Comparison of ENCODE assay signal across 1 cellular context in the genomic region with DNA sequence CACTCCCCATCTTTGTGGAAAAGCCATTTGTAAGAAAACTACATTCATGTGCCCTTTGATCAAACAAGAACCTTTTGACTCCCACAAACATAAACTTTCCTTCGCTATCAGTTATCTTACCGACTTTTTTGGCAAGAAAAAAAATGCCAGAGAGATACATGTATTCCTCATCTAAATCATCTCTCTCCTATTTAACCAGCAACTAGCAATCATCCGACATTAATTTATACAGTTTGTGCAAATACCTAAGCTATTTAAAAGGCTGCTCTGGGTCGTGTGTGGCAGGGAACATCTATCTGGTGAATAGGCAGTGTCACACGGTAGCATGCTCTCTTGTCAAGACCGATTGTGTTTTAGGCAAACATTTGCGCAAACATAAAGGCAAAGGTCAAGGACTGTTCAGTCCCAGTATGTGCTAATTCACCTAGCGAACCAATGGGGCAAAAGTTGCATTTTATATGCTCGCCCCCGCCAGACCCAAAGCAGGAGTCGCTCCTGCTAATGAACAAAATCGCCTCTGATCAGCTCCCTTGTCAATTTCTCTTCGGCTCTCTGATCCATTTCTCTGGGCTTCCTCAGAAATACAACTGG.
TF ChIP-seq lines count a peak whose summit lies in the region.

No MANE protein-coding gene starts in this region.

TF ChIP-seq in HepG2, 621 proteins besides CTCF, POLR2A, EP300 and RAD21 (continued from another document and continues in another):
- TF ChIP-seq ARID4A (CRISPR knock-in tag; IDR thresholded peaks at IDR 0.05; ENCODE audit: borderline replicate concordance) = no peak; the same call in 1 of the 2 replicates
- no peak for TF ChIP-seq ZNF749 (CRISPR knock-in tag; IDR thresholded peaks at IDR 0.05; ENCODE audit: borderline replicate concordance)
- no peak for TF ChIP-seq NFKBIZ (CRISPR knock-in tag; IDR thresholded peaks at IDR 0.05)
- no peak for TF ChIP-seq NBN (conservative IDR thresholded peaks at IDR 0.05)
- TF ChIP-seq MAF1 (CRISPR knock-in tag; IDR thresholded peaks at IDR 0.05; ENCODE audit: borderline replicate concordance) = no peak
- TF ChIP-seq, protein P1, sequence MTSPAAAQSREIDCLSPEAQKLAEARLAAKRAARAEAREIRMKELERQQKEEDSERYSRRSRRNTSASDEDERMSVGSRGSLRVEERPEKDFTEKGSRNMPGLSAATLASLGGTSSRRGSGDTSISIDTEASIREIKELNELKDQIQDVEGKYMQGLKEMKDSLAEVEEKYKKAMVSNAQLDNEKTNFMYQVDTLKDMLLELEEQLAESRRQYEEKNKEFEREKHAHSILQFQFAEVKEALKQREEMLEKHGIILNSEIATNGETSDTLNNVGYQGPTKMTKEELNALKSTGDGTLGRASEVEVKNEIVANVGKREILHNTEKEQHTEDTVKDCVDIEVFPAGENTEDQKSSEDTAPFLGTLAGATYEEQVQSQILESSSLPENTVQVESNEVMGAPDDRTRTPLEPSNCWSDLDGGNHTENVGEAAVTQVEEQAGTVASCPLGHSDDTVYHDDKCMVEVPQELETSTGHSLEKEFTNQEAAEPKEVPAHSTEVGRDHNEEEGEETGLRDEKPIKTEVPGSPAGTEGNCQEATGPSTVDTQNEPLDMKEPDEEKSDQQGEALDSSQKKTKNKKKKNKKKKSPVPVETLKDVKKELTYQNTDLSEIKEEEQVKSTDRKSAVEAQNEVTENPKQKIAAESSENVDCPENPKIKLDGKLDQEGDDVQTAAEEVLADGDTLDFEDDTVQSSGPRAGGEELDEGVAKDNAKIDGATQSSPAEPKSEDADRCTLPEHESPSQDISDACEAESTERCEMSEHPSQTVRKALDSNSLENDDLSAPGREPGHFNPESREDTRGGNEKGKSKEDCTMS (CRISPR knock-in tag; conservative IDR thresholded peaks at IDR 0.05) = no peak
- peak; percentile 79 for TF ChIP-seq TARDBP (CRISPR knock-in tag; IDR thresholded peaks at IDR 0.05)
- TF ChIP-seq ZNF10 (CRISPR knock-in tag; IDR thresholded peaks at IDR 0.05; ENCODE audit: borderline replicate concordance, low read depth) = no peak
- no peak for TF ChIP-seq ZSCAN21 (CRISPR knock-in tag; IDR thresholded peaks at IDR 0.05; ENCODE audit: borderline replicate concordance)
- no peak for TF ChIP-seq ZNF354B (CRISPR knock-in tag; IDR thresholded peaks at IDR 0.05)
- TF ChIP-seq, protein P2, sequence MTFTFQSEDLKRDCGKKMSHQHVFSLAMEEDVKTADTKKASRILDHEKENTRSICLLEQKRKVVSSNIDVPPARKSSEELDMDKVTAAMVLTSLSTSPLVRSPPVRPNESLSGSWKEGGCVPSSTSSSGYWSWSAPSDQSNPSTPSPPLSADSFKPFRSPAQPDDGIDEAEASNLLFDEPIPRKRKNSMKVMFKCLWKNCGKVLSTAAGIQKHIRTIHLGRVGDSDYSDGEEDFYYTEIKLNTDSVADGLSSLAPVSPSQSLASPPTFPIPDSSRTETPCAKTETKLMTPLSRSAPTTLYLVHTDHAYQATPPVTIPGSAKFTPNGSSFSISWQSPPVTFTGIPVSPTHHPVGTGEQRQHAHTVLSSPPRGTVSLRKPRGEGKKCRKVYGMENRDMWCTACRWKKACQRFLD (CRISPR knock-in tag; IDR thresholded peaks at IDR 0.05; ENCODE audit: borderline replicate concordance) = no peak
- TF ChIP-seq ZNF572 (CRISPR knock-in tag; IDR thresholded peaks at IDR 0.05) = no peak
- TF ChIP-seq ZNF564 (CRISPR knock-in tag; IDR thresholded peaks at IDR 0.05) = no peak
- no peak for TF ChIP-seq ZNF234 (CRISPR knock-in tag; conservative IDR thresholded peaks at IDR 0.05)
- TF ChIP-seq ZNF274 (CRISPR knock-in tag; IDR thresholded peaks at IDR 0.05) = no peak
- TF ChIP-seq ZNF790 (CRISPR knock-in tag; IDR thresholded peaks at IDR 0.05; ENCODE audit: borderline replicate concordance) = no peak
- no peak for TF ChIP-seq PHF20 (CRISPR knock-in tag; IDR thresholded peaks at IDR 0.05)
- TF ChIP-seq REPIN1 (CRISPR knock-in tag; IDR thresholded peaks at IDR 0.05; ENCODE audit: borderline replicate concordance, low read depth) = 0 out of 2 replicates have a peak, but pooled peaks have one; percentile 39
- peak; percentile 77; the same call in 1 of the 2 replicates for TF ChIP-seq HNF4G (IDR thresholded peaks at IDR 0.05; ENCODE audit: borderline replicate concordance, low read depth, low read length)
- TF ChIP-seq HNF4G (CRISPR knock-in tag; IDR thresholded peaks at IDR 0.05; ENCODE audit: borderline replicate concordance, low read depth) = peak; percentile 68; the same call in 1 of the 2 replicates
- no peak for TF ChIP-seq ZNF839 (CRISPR knock-in tag; IDR thresholded peaks at IDR 0.05; ENCODE audit: borderline replicate concordance)
- peak in 1 of 2 experiments; percentile 48; a peak in 1 of 4 replicates for TF ChIP-seq ATF4 (CRISPR knock-in tag; IDR thresholded peaks at IDR 0.05)
- TF ChIP-seq GPN1 (CRISPR knock-in tag; IDR thresholded peaks at IDR 0.05; ENCODE audit: borderline replicate concordance) = no peak
- TF ChIP-seq ZNF788 (CRISPR knock-in tag; IDR thresholded peaks at IDR 0.05; ENCODE audit: borderline replicate concordance) = peak; percentile 32; the same call in 1 of the 2 replicates
- TF ChIP-seq SOX5 (CRISPR knock-in tag; IDR thresholded peaks at IDR 0.05; ENCODE audit: borderline replicate concordance) = peak; percentile 84
- TF ChIP-seq TBP (CRISPR knock-in tag; IDR thresholded peaks at IDR 0.05) = no peak
- no peak for TF ChIP-seq ATAD3A (CRISPR knock-in tag; IDR thresholded peaks at IDR 0.05)
- TF ChIP-seq ZZZ3 (CRISPR knock-in tag; IDR thresholded peaks at IDR 0.05; ENCODE audit: borderline replicate concordance) = no peak
- no peak for TF ChIP-seq ZNF891 (CRISPR knock-in tag; IDR thresholded peaks at IDR 0.05)
- TF ChIP-seq, protein P3, sequence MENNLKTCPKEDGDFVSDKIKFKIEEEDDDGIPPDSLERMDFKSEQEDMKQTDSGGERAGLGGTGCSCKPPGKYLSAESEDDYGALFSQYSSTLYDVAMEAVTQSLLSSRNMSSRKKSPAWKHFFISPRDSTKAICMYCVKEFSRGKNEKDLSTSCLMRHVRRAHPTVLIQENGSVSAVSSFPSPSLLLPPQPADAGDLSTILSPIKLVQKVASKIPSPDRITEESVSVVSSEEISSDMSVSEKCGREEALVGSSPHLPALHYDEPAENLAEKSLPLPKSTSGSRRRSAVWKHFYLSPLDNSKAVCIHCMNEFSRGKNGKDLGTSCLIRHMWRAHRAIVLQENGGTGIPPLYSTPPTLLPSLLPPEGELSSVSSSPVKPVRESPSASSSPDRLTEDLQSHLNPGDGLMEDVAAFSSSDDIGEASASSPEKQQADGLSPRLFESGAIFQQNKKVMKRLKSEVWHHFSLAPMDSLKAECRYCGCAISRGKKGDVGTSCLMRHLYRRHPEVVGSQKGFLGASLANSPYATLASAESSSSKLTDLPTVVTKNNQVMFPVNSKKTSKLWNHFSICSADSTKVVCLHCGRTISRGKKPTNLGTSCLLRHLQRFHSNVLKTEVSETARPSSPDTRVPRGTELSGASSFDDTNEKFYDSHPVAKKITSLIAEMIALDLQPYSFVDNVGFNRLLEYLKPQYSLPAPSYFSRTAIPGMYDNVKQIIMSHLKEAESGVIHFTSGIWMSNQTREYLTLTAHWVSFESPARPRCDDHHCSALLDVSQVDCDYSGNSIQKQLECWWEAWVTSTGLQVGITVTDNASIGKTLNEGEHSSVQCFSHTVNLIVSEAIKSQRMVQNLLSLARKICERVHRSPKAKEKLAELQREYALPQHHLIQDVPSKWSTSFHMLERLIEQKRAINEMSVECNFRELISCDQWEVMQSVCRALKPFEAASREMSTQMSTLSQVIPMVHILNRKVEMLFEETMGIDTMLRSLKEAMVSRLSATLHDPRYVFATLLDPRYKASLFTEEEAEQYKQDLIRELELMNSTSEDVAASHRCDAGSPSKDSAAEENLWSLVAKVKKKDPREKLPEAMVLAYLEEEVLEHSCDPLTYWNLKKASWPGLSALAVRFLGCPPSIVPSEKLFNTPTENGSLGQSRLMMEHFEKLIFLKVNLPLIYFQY (CRISPR knock-in tag; IDR thresholded peaks at IDR 0.05; ENCODE audit: borderline replicate concordance) = 0 out of 2 replicates have a peak, but pooled peaks have one; percentile 60
- no peak for TF ChIP-seq ZMAT3 (CRISPR knock-in tag; conservative IDR thresholded peaks at IDR 0.05)
- TF ChIP-seq, protein P4, sequence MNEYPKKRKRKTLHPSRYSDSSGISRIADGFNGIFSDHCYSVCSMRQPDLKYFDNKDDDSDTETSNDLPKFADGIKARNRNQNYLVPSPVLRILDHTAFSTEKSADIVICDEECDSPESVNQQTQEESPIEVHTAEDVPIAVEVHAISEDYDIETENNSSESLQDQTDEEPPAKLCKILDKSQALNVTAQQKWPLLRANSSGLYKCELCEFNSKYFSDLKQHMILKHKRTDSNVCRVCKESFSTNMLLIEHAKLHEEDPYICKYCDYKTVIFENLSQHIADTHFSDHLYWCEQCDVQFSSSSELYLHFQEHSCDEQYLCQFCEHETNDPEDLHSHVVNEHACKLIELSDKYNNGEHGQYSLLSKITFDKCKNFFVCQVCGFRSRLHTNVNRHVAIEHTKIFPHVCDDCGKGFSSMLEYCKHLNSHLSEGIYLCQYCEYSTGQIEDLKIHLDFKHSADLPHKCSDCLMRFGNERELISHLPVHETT (CRISPR knock-in tag; conservative IDR thresholded peaks at IDR 0.05) = no peak
- no peak for TF ChIP-seq ZNF563 (CRISPR knock-in tag; IDR thresholded peaks at IDR 0.05)
- no peak for TF ChIP-seq ZNF329 (CRISPR knock-in tag; IDR thresholded peaks at IDR 0.05; ENCODE audit: low read depth)
- TF ChIP-seq, protein P5, sequence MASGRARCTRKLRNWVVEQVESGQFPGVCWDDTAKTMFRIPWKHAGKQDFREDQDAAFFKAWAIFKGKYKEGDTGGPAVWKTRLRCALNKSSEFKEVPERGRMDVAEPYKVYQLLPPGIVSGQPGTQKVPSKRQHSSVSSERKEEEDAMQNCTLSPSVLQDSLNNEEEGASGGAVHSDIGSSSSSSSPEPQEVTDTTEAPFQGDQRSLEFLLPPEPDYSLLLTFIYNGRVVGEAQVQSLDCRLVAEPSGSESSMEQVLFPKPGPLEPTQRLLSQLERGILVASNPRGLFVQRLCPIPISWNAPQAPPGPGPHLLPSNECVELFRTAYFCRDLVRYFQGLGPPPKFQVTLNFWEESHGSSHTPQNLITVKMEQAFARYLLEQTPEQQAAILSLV (CRISPR knock-in tag; IDR thresholded peaks at IDR 0.05; ENCODE audit: borderline replicate concordance) = no peak
- no peak for TF ChIP-seq ZNF672 (CRISPR knock-in tag; IDR thresholded peaks at IDR 0.05)
- TF ChIP-seq PCBP1 (IDR thresholded peaks at IDR 0.05; ENCODE audit: borderline replicate concordance, low read depth, low read length) = no peak
- TF ChIP-seq, protein P6, sequence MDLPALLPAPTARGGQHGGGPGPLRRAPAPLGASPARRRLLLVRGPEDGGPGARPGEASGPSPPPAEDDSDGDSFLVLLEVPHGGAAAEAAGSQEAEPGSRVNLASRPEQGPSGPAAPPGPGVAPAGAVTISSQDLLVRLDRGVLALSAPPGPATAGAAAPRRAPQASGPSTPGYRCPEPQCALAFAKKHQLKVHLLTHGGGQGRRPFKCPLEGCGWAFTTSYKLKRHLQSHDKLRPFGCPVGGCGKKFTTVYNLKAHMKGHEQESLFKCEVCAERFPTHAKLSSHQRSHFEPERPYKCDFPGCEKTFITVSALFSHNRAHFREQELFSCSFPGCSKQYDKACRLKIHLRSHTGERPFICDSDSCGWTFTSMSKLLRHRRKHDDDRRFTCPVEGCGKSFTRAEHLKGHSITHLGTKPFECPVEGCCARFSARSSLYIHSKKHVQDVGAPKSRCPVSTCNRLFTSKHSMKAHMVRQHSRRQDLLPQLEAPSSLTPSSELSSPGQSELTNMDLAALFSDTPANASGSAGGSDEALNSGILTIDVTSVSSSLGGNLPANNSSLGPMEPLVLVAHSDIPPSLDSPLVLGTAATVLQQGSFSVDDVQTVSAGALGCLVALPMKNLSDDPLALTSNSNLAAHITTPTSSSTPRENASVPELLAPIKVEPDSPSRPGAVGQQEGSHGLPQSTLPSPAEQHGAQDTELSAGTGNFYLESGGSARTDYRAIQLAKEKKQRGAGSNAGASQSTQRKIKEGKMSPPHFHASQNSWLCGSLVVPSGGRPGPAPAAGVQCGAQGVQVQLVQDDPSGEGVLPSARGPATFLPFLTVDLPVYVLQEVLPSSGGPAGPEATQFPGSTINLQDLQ (CRISPR knock-in tag; IDR thresholded peaks at IDR 0.05) = no peak
- TF ChIP-seq ZNF543 (CRISPR knock-in tag; IDR thresholded peaks at IDR 0.05) = no peak
- TF ChIP-seq IRX3 (CRISPR knock-in tag; IDR thresholded peaks at IDR 0.05; ENCODE audit: borderline replicate concordance, low read depth) = no peak
- TF ChIP-seq GZF1 (CRISPR knock-in tag; IDR thresholded peaks at IDR 0.05) = no peak
- TF ChIP-seq MAFG (CRISPR knock-in tag; IDR thresholded peaks at IDR 0.05) = no peak
- no peak for TF ChIP-seq ZNF224 (CRISPR knock-in tag; IDR thresholded peaks at IDR 0.05)
- TF ChIP-seq NFE2L2 (IDR thresholded peaks at IDR 0.05; ENCODE audit: low read length) = no peak
- no peak for TF ChIP-seq KLF11 (CRISPR knock-in tag; IDR thresholded peaks at IDR 0.05)
